Comparison of ENCODE assay signal across 15 cellular contexts in the genomic region with DNA sequence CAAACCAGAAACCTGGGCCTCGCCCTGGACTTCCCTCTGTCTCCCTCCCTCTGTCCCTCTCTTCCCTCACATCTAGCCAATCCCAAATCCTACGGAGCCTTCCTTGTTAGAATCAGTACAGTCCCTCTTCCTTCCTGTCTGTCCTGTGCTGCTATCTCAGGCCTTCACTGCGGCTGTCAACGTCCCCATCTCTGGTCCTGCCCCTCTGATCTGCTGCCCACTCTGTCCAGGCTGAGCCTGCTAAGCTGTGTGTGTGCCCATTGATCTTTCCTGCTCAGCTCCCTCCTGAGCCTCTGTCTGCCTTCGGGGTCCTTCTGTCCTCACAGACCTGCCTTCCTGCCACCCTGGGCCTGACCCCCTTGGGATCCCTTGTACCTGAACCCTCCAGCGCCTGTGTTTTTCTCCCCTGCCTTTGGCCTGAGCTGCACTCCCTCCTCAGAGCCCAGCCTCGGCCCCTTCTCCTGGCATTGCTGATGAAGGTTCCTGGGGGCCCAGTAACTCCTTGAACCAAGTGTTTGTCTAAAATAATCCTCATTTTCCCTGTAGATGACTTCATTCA.
"Had no signal": no experiment of that assay in that cellular context is flagged by ENCODE, and none has a peak within 500 bp of the region (broad histone marks: within the 10 kb centered on the region; RNA-seq: fewer than 3 reads in every experiment).

No MANE protein-coding gene starts in this region.

- DNase-seq: activated CD4-positive, alpha-beta T cell treated with anti-CD3 and anti-CD28 coated beads for 4 hours; activated naive CD4-positive, alpha-beta T cell treated with Interleukin-2 at 50 U/mL for 16 hours; amniotic stem cell; erythroblast; left ventricle myocardium superior; mesenchymal stem cell; stimulated activated CD4-positive, alpha-beta T cell treated with anti-CD3 and anti-CD28 coated beads, Interleukin-15, amount 100 ng/mL, for 24 hours; stimulated activated CD4-positive, alpha-beta T cell treated with anti-CD3 and anti-CD28 coated beads, Interleukin-4, amount 100 ng/mL, for 24 hours; stimulated activated naive CD8-positive, alpha-beta T cell treated with anti-CD3 and anti-CD28 coated beads, Interleukin-15, amount 100 ng/mL, for 72 hours; SW 1271 had no signal

- H3K4me3 Mint-ChIP-seq: brain; dendritic cell treated with granulocyte-macrophage colony-stimulating factor and Interleukin-4, amounts not matched to agents 40 ng/mL and 50 ng/mL, for 4 days had no signal

- H3K27me3 ChIP-seq: hepatocyte had no signal

- H3K36me3 ChIP-seq: neutrophil, thoracic aorta had no signal

- H3K4me3 ChIP-seq: hepatocyte, thoracic aorta had no signal

- H3K36me3 Mint-ChIP-seq: brain had no signal

- H3K27ac Mint-ChIP-seq: brain; dendritic cell treated with granulocyte-macrophage colony-stimulating factor and Interleukin-4, amounts not matched to agents 40 ng/mL and 50 ng/mL, for 4 days had no signal

- H3K4me1 Mint-ChIP-seq: brain had no signal

- ATAC-seq: left ventricle myocardium superior had no signal
